16 cellular contexts compared by ENCODE assay signal in genomic region chr5:9196403-9197224, GRCh38.
DNase-seq lines count a peak whose midpoint lies in the region; ATAC-seq and TF ChIP-seq lines count a peak whose summit lies in the region.
"Had no signal": no experiment of that assay in that cellular context is flagged by ENCODE, and none has a peak within 500 bp of the region (broad histone marks: within the 10 kb centered on the region; RNA-seq: fewer than 3 reads in every experiment).

No MANE protein-coding gene starts in this region.

- H3K4me3 ChIP-seq in fibroblast of pulmonary artery (replicated peaks; ENCODE audit: low read depth, low read length) (no peak overlapping the region), retinal pigment epithelial cell (ENCODE audit: low read length) (no peak overlapping the region)
- H3K4me3 ChIP-seq: gastroesophageal sphincter, lung, PC-9 had no signal

- TF ChIP-seq CTCF in fibroblast of pulmonary artery (IDR thresholded peaks at IDR 0.05; ENCODE audit: low read length, missing control alignments) (no peak), retinal pigment epithelial cell (conservative IDR thresholded peaks at IDR 0.05; ENCODE audit: low read depth, low read length) (no peak)

- ATAC-seq in GM19463 (IDR thresholded peaks at IDR 0.05; ENCODE audit: unreplicated experiment), result no peak
- ATAC-seq: gastroesophageal sphincter; stimulated activated naive CD8-positive, alpha-beta T cell treated with anti-CD3 and anti-CD28 coated beads, Interleukin-15, Interleukin-2, amounts not matched to agents 100 U/mL and 50 U/mL, for 24 hours had no signal

- DNase-seq in HPDE6-E6E7 (ENCODE audit: extremely low spot score) (peak; percentile 16), amniotic epithelial cell (ENCODE audit: low read depth) (peak; percentile 89), fibroblast of pulmonary artery (ENCODE audit: low read depth) (peak; percentile 51), retinal pigment epithelial cell (ENCODE audit: low read depth) (peak; percentile 26), NCI-H2081 (lab: John Stamatoyannopoulos, UW) (no peak), NCI-H2196 treated with DMSO at 0.1 percent for 48 hours (lab: John Stamatoyannopoulos, UW; ENCODE audit: unreplicated experiment) (no peak)
- DNase-seq: activated CD4-positive, alpha-beta memory T cell treated with anti-CD3 and anti-CD28 coated beads, Interleukin-2, amount 10 ng/mL, durations not matched to agents 7 days and 5 days; CD4-positive, alpha-beta T cell; NCI-H1694 treated with DMSO at 0.1 percent for 48 hours; NCI-H510A treated with DMSO at 0.1 percent for 48 hours; nephron progenitor cell; stimulated activated naive CD8-positive, alpha-beta T cell treated with anti-CD3 and anti-CD28 coated beads, Interleukin-15, Interleukin-2, amounts not matched to agents 100 U/mL and 50 U/mL, for 24 hours had no signal

Comparison
In these comparisons a context has a peak if more than half of its experiments do, and no peak if none do; other contexts are left out.
1. DNase-seq: peak in HPDE6-E6E7 (single experiment), amniotic epithelial cell (single experiment), fibroblast of pulmonary artery (single experiment) and retinal pigment epithelial cell (single experiment); none in NCI-H2081 (0 of 2) and NCI-H2196 treated with DMSO at 0.1 percent for 48 hours (single experiment).